ENCODE assay signal across 2 cellular contexts in the genomic region with DNA sequence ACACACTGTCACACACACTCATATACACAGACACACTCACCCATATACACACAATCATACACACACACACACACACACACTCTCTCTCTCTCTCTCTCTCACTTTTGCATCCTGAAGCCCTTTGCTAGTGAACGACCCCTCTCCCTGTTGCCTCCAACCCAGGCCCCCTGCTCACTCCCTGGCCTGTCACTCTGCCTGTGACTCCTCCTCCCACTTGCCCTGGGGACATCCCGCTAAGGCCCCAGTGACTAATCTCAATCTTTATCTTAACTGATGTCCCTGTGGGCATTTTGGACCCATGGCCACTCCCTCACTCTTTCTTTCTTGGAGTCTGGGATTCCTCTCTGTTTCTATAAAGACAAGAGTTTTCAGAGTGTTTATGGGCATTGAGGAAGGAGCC.
TF ChIP-seq lines count a peak whose summit lies in the region.

No MANE protein-coding gene starts in this region.

TF ChIP-seq in HepG2, 621 proteins besides CTCF, POLR2A, EP300 and RAD21:
- TF ChIP-seq, protein P1, sequence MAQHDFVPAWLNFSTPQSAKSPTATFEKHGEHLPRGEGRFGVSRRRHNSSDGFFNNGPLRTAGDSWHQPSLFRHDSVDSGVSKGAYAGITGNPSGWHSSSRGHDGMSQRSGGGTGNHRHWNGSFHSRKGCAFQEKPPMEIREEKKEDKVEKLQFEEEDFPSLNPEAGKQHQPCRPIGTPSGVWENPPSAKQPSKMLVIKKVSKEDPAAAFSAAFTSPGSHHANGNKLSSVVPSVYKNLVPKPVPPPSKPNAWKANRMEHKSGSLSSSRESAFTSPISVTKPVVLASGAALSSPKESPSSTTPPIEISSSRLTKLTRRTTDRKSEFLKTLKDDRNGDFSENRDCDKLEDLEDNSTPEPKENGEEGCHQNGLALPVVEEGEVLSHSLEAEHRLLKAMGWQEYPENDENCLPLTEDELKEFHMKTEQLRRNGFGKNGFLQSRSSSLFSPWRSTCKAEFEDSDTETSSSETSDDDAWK (CRISPR knock-in tag; IDR thresholded peaks at IDR 0.05) = no peak
- TF ChIP-seq ZNF780A (CRISPR knock-in tag; IDR thresholded peaks at IDR 0.05) = no peak
- TF ChIP-seq, protein P2, sequence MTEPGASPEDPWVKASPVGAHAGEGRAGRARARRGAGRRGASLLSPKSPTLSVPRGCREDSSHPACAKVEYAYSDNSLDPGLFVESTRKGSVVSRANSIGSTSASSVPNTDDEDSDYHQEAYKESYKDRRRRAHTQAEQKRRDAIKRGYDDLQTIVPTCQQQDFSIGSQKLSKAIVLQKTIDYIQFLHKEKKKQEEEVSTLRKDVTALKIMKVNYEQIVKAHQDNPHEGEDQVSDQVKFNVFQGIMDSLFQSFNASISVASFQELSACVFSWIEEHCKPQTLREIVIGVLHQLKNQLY (CRISPR knock-in tag; IDR thresholded peaks at IDR 0.05) = no peak
- no peak for TF ChIP-seq ZBTB7A (CRISPR knock-in tag; IDR thresholded peaks at IDR 0.05)
- no peak for TF ChIP-seq ZIK1 (CRISPR knock-in tag; IDR thresholded peaks at IDR 0.05; ENCODE audit: borderline replicate concordance, low read depth)

TF ChIP-seq in K562, 482 proteins besides CTCF, POLR2A, EP300 and RAD21:
- TF ChIP-seq, protein P3, sequence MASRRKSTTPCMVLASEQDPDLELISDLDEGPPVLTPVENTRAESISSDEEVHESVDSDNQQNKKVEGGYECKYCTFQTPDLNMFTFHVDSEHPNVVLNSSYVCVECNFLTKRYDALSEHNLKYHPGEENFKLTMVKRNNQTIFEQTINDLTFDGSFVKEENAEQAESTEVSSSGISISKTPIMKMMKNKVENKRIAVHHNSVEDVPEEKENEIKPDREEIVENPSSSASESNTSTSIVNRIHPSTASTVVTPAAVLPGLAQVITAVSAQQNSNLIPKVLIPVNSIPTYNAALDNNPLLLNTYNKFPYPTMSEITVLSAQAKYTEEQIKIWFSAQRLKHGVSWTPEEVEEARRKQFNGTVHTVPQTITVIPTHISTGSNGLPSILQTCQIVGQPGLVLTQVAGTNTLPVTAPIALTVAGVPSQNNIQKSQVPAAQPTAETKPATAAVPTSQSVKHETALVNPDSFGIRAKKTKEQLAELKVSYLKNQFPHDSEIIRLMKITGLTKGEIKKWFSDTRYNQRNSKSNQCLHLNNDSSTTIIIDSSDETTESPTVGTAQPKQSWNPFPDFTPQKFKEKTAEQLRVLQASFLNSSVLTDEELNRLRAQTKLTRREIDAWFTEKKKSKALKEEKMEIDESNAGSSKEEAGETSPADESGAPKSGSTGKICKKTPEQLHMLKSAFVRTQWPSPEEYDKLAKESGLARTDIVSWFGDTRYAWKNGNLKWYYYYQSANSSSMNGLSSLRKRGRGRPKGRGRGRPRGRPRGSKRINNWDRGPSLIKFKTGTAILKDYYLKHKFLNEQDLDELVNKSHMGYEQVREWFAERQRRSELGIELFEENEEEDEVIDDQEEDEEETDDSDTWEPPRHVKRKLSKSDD (conservative IDR thresholded peaks at IDR 0.05; ENCODE audit: low read length) = no peak
- no peak for TF ChIP-seq NR3C1 (CRISPR knock-in tag; IDR thresholded peaks at IDR 0.05)
- TF ChIP-seq, protein P4, sequence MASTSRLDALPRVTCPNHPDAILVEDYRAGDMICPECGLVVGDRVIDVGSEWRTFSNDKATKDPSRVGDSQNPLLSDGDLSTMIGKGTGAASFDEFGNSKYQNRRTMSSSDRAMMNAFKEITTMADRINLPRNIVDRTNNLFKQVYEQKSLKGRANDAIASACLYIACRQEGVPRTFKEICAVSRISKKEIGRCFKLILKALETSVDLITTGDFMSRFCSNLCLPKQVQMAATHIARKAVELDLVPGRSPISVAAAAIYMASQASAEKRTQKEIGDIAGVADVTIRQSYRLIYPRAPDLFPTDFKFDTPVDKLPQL (IDR thresholded peaks at IDR 0.05; ENCODE audit: extremely low read depth, insufficient read length) = no peak
- TF ChIP-seq, protein P5, sequence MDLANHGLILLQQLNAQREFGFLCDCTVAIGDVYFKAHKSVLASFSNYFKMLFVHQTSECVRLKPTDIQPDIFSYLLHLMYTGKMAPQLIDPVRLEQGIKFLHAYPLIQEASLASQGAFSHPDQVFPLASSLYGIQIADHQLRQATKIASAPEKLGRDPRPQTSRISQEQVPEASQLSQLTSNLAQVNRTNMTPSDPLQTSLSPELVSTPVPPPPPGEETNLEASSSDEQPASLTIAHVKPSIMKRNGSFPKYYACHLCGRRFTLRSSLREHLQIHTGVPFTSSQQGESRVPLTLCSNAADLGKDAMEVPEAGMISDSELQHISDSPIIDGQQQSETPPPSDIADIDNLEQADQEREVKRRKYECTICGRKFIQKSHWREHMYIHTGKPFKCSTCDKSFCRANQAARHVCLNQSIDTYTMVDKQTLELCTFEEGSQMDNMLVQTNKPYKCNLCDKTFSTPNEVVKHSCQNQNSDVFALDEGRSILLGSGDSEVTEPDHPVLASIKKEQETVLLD (IDR thresholded peaks at IDR 0.05) = no peak
- no peak for TF ChIP-seq SIN3A (IDR thresholded peaks at IDR 0.05; ENCODE audit: borderline replicate concordance in 2 of 2, control insufficient read depth in 1 of 2, low read depth in 2 of 2, low read length in 2 of 2)
- TF ChIP-seq, protein P6, sequence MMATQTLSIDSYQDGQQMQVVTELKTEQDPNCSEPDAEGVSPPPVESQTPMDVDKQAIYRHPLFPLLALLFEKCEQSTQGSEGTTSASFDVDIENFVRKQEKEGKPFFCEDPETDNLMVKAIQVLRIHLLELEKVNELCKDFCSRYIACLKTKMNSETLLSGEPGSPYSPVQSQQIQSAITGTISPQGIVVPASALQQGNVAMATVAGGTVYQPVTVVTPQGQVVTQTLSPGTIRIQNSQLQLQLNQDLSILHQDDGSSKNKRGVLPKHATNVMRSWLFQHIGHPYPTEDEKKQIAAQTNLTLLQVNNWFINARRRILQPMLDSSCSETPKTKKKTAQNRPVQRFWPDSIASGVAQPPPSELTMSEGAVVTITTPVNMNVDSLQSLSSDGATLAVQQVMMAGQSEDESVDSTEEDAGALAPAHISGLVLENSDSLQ (IDR thresholded peaks at IDR 0.05) = peak; percentile 85
